In genomic region chr5:131974956-131975726, GRCh38 we compare ENCODE assay signal across 17 cellular contexts. TPM values are rescaled to one million over a fixed set of nuclear protein-coding genes. Genes with fewer than 3 reads are reported as not detected.
DNase-seq lines count a peak whose midpoint lies in the region; ATAC-seq and TF ChIP-seq lines count a peak whose summit lies in the region.
"Had no signal": no experiment of that assay in that cellular context is flagged by ENCODE, and none has a peak within 500 bp of the region (broad histone marks: within the 10 kb centered on the region; RNA-seq: fewer than 3 reads in every experiment).

No MANE protein-coding gene starts in this region.

- no peaks in the 10 kb centered on the region for H3K9me3 ChIP-seq in PC-9 (ENCODE audit: insufficient read depth, low read depth)
- H3K9me3 ChIP-seq: vagina had no signal

- no peaks in the 10 kb centered on the region for H4K20me1 ChIP-seq in PC-9 (ENCODE audit: insufficient read depth)

- intact Hi-C loops in PC-9 (cut with micrococcal nuclease; ENCODE audit: unreplicated experiment), result no loop called here

- no peak for TF ChIP-seq CTCF in PC-9 (conservative IDR thresholded peaks at IDR 0.05)

- peaks cover 8% of the 10 kb centered on the region for H3K36me3 Mint-ChIP-seq in activated naive CD4-positive, alpha-beta T cell treated with anti-CD3 and anti-CD28 coated beads, Interleukin-2, amount 50 U/mL, for 24 hours
- H3K36me3 Mint-ChIP-seq: naive B cell had no signal

- no TSS peak for BruUV-seq in PC-9 (replicated peaks; lab: Mats Ljungman, UMichigan)

- H3K79me2 ChIP-seq in PC-9 (ENCODE audit: low read depth), result no peaks in the 10 kb centered on the region

- no peaks in the 10 kb centered on the region for H3K27me3 Mint-ChIP-seq in activated naive CD4-positive, alpha-beta T cell treated with anti-CD3 and anti-CD28 coated beads, Interleukin-2, amount 50 U/mL, for 24 hours

- DNase-seq in activated naive CD4-positive, alpha-beta T cell treated with Interleukin-2 at 50 U/mL for 16 hours, result peak; percentile 13
- DNase-seq in activated naive CD4-positive, alpha-beta T cell treated with anti-CD3 and anti-CD28 coated beads, Interleukin-2, amount 50 U/mL, for 16 hours, result no peak
- DNase-seq in mesenteric fat pad (ENCODE audit: low spot score) (peak; percentile 82), ureter (ENCODE audit: low spot score) (peak; percentile 19), PC-9 (no peak), OCI-M2 (lab: John Stamatoyannopoulos, UW; ENCODE audit: unreplicated experiment) (no peak)
- DNase-seq: amniotic stem cell, dermis blood vessel endothelial cell, KG1, kidney, naive B cell, NCI-H2081 had no signal

- no peak overlapping the region for H3K4me3 ChIP-seq in PC-9
- H3K4me3 ChIP-seq: skin epidermis, vagina had no signal

- no peak overlapping the region for H2AFZ ChIP-seq in PC-9

- no peaks in the 10 kb centered on the region for H3F3A ChIP-seq in PC-9 (ENCODE audit: insufficient read depth, low read depth)

- peaks cover 74% of the 10 kb centered on the region for H3K4me1 Mint-ChIP-seq in activated naive CD4-positive, alpha-beta T cell treated with anti-CD3 and anti-CD28 coated beads, Interleukin-2, amount 50 U/mL, for 24 hours

- H3K27ac ChIP-seq in PC-9, result no peak overlapping the region
- H3K27ac ChIP-seq: vagina had no signal

- no peak for ATAC-seq in HG03342 (IDR thresholded peaks at IDR 0.05; ENCODE audit: unreplicated experiment)

- CTCF ChIA-PET in PC-9 (lab: Charles Lee), result no interaction called here

- POLR2A ChIA-PET in PC-9 (lab: Charles Lee; ENCODE audit: unreplicated experiment), result no interaction called here

- peak overlapping the region; percentile 77 for H3K4me3 Mint-ChIP-seq in activated naive CD4-positive, alpha-beta T cell treated with anti-CD3 and anti-CD28 coated beads, Interleukin-2, amount 50 U/mL, for 24 hours
- H3K4me3 Mint-ChIP-seq: naive B cell had no signal

- H3K9me2 ChIP-seq in PC-9 (ENCODE audit: insufficient read depth), result no peaks in the 10 kb centered on the region

- no peaks in the 10 kb centered on the region for H3K36me3 ChIP-seq in PC-9 (ENCODE audit: low read depth)
- H3K36me3 ChIP-seq: vagina had no signal

- H3K4me1 ChIP-seq in PC-9 (replicated peaks; ENCODE audit: insufficient read depth), result no peaks in the 10 kb centered on the region
- H3K4me1 ChIP-seq: vagina had no signal

- H3K9me3 Mint-ChIP-seq in activated naive CD4-positive, alpha-beta T cell treated with anti-CD3 and anti-CD28 coated beads, Interleukin-2, amount 50 U/mL, for 24 hours, result no peaks in the 10 kb centered on the region
- H3K9me3 Mint-ChIP-seq: naive B cell had no signal

- peak overlapping the region; percentile 83 for H3K27ac Mint-ChIP-seq in activated naive CD4-positive, alpha-beta T cell treated with anti-CD3 and anti-CD28 coated beads, Interleukin-2, amount 50 U/mL, for 24 hours

- 0 out of 2 replicates have a peak, but pooled peaks cover 4% of the 10 kb centered on the region for H3K27me3 ChIP-seq in PC-9 (ENCODE audit: insufficient read depth, low read depth)
- H3K27me3 ChIP-seq: vagina had no signal

- no peak overlapping the region for H3K4me2 ChIP-seq in PC-9

RNA-seq across cellular contexts. Expression of gene MEIKIN, which starts 29.7 kb away (rescaled TPM):
- total RNA-seq in mesenteric fat pad (1.0 TPM), ureter (not detected), PC-9 (2021) (not detected in 2 replicates)
- total RNA-seq: dermis blood vessel endothelial cell, fibroblast of villous mesenchyme, vagina had no signal

RNA-seq across cellular contexts. Expression of gene ACSL6, which starts 36.3 kb away (rescaled TPM):
- total RNA-seq in mesenteric fat pad (0.35 TPM), ureter (0.81 TPM), PC-9 (2021) (not detected in 2 replicates)

Comparison
In these comparisons a context has a peak if more than half of its experiments do, and no peak if none do; other contexts are left out.
1. DNase-seq: peak in activated naive CD4-positive, alpha-beta T cell treated with Interleukin-2 at 50 U/mL for 16 hours (single experiment), mesenteric fat pad (single experiment) and ureter (single experiment); none in activated naive CD4-positive, alpha-beta T cell treated with anti-CD3 and anti-CD28 coated beads, Interleukin-2, amount 50 U/mL, for 16 hours (single experiment), PC-9 (0 of 2) and OCI-M2 (single experiment).